Comparison of ENCODE assay signal across 8 cellular contexts in genomic region chr1:9690440-9691107, GRCh38. TPM values are rescaled to one million over a fixed set of nuclear protein-coding genes. Genes with fewer than 3 reads are reported as not detected.
A peak's percentile ranks its signal among the peaks of the same experiment; 100 is the strongest.
DNase-seq lines count a peak whose midpoint lies in the region; TF ChIP-seq lines count a peak whose summit lies in the region.

No MANE protein-coding gene starts in this region.

- H2AFZ ChIP-seq in H9 (ENCODE audit: low read length): no peak overlapping the region

- no peak overlapping the region for H3K56ac ChIP-seq in H9 (ENCODE audit: insufficient read length, low read depth, low read length)

- no peak overlapping the region for H4K8ac ChIP-seq in H9 (replicated peaks; ENCODE audit: insufficient read length, low read depth, low read length)

- H3K36me3 Mint-ChIP-seq in H9 (ENCODE audit: insufficient read depth in 1 of 3, low read depth in 3 of 3) (no peaks in the 10 kb centered on the region; a peak in 2 of 7 replicates), glutamatergic neuron (ENCODE audit: unreplicated experiment) (no peaks in the 10 kb centered on the region)
- peaks cover 33% of the 10 kb centered on the region for H3K36me3 Mint-ChIP-seq in activated T-helper 1 cell treated with anti-CD3 and anti-CD28 coated beads, Interleukin-12 subunit alpha, Interleukin-12 subunit beta, Interleukin-2, Interleukin-4 antibody, amounts not matched to agents 30 ng/mL and 10 ng/mL and 1 ng/mL, durations not matched to agents 14 hours and 24 hours and 36 hours (ENCODE audit: low read depth)

- H3T11ph ChIP-seq in H9 (ENCODE audit: low read length): no peak overlapping the region

- no peak overlapping the region for H4K5ac ChIP-seq in H9 (ENCODE audit: insufficient read length, low read depth, low read length)

- no CpG with 5 or more reads among the region's 14 CpGs for WGBS in H9 (ENCODE audit: extremely low coverage, insufficient read length, low lambda C conversion rate)

- H2BK20ac ChIP-seq in H9 (ENCODE audit: low read depth, low read length, poor library complexity, severe bottlenecking): no peak overlapping the region

- intact Hi-C loops in activated T-helper 1 cell treated with anti-CD3 and anti-CD28 coated beads, Interleukin-12 subunit alpha, Interleukin-12 subunit beta, Interleukin-2, Interleukin-4 antibody, amounts not matched to agents 30 ng/mL and 10 ng/mL and 1 ng/mL, durations not matched to agents 14 hours and 24 hours and 36 hours (cut with micrococcal nuclease): no loop called here

- no peak overlapping the region for H3K9ac ChIP-seq in H9 (ENCODE audit: extremely low read depth, insufficient read length, low read length)

- H3K4me1 Mint-ChIP-seq in H9 (peaks cover 33 to 39% of the 10 kb centered on the region in 2 experiments), glutamatergic neuron (ENCODE audit: low read depth, unreplicated experiment) (peaks cover 10% of the 10 kb centered on the region)
- peaks cover 61% of the 10 kb centered on the region for H3K4me1 Mint-ChIP-seq in activated T-helper 1 cell treated with anti-CD3 and anti-CD28 coated beads, Interleukin-12 subunit alpha, Interleukin-12 subunit beta, Interleukin-2, Interleukin-4 antibody, amounts not matched to agents 30 ng/mL and 10 ng/mL and 1 ng/mL, durations not matched to agents 14 hours and 24 hours and 36 hours (ENCODE audit: low read depth)

- no peak overlapping the region for H2BK15ac ChIP-seq in H9 (ENCODE audit: low read depth, low read length)

- peaks cover 32% of the 10 kb centered on the region for H3K23me2 ChIP-seq in H9 (ENCODE audit: insufficient read length, low read depth, low read length, poor library complexity, severe bottlenecking)

- H3K4ac ChIP-seq in H9 (ENCODE audit: low read depth, low read length): no peak overlapping the region

- no peak overlapping the region for H2BK120ac ChIP-seq in H9 (ENCODE audit: low read depth, low read length, poor library complexity, severe bottlenecking)

- H3K4me3 ChIP-seq in skeletal muscle cell (ENCODE audit: low read depth, low read length): peak overlapping the region; percentile 61

- H3K79me1 ChIP-seq in H9 (ENCODE audit: insufficient read depth, low read depth, low read length, poor library complexity, severe bottlenecking): no peaks in the 10 kb centered on the region

- peaks cover 9% of the 10 kb centered on the region; the same call in 1 of the 2 replicates for H3K27me3 ChIP-seq in H9 (ENCODE audit: insufficient read depth, low read length)

- peaks cover 3% of the 10 kb centered on the region; the same call in 1 of the 2 replicates for H3K4me1 ChIP-seq in H9 (ENCODE audit: insufficient read depth, low read length)

- H4K91ac ChIP-seq in H9 (ENCODE audit: insufficient read length, low read depth, low read length): no peak overlapping the region

- no peak overlapping the region for H3K27ac ChIP-seq in H9 (ENCODE audit: insufficient read length, low read depth, low read length)

- DNase-seq in H9: no peak
- DNase-seq in activated T-helper 1 cell treated with anti-CD3 and anti-CD28 coated beads, Interleukin-12 subunit alpha, Interleukin-12 subunit beta, Interleukin-2, Interleukin-4 antibody, amounts not matched to agents 30 ng/mL and 10 ng/mL and 1 ng/mL, durations not matched to agents 14 hours and 24 hours and 36 hours (ENCODE audit: low spot score): no peak
- peak; percentile 24 for DNase-seq in glutamatergic neuron
- DNase-seq in skeletal muscle cell (ENCODE audit: low read depth): no peak
- DNase-seq in stimulated activated CD4-positive, alpha-beta T cell treated with anti-CD3 and anti-CD28 coated beads, Interleukin-2, amount 100 ng/mL, for 24 hours: no peak
- DNase-seq in anterior cingulate cortex (lab: John Stamatoyannopoulos, UW): no peak
- no peak for DNase-seq in cerebellum (ENCODE audit: low spot score)
- DNase-seq in HPDE6-E6E7 (ENCODE audit: extremely low spot score): no peak

- no peaks in the 10 kb centered on the region for H3K9me3 ChIP-seq in H9 (ENCODE audit: control insufficient read depth, low read depth, low read length)

- H3K9me3 Mint-ChIP-seq in H9: no peaks in the 10 kb centered on the region
- no peaks in the 10 kb centered on the region for H3K9me3 Mint-ChIP-seq in activated T-helper 1 cell treated with anti-CD3 and anti-CD28 coated beads, Interleukin-12 subunit alpha, Interleukin-12 subunit beta, Interleukin-2, Interleukin-4 antibody, amounts not matched to agents 30 ng/mL and 10 ng/mL and 1 ng/mL, durations not matched to agents 14 hours and 24 hours and 36 hours
- H3K9me3 Mint-ChIP-seq in glutamatergic neuron (ENCODE audit: unreplicated experiment): peaks cover 5% of the 10 kb centered on the region

- no peak overlapping the region for H2BK5ac ChIP-seq in H9 (ENCODE audit: insufficient read length, low read length)

- TF ChIP-seq CTCF in H9 (conservative IDR thresholded peaks at IDR 0.05): no peak
- TF ChIP-seq CTCF in glutamatergic neuron (IDR thresholded peaks at IDR 0.05; ENCODE audit: partially characterized antibody, unreplicated experiment): no peak

- H3K4me2 ChIP-seq in H9 (ENCODE audit: insufficient read depth, insufficient read length, low read length): peak overlapping the region; percentile 61

- no peak overlapping the region for H3K23ac ChIP-seq in H9 (ENCODE audit: insufficient read length, low read depth, low read length)

- no peaks in the 10 kb centered on the region for H3K79me2 ChIP-seq in H9 (ENCODE audit: insufficient read depth, low read length)

- no peak overlapping the region for H3K18ac ChIP-seq in H9 (ENCODE audit: insufficient read length, low read depth, low read length)

- no peak overlapping the region for H2BK12ac ChIP-seq in H9 (ENCODE audit: insufficient read length, low read depth, low read length)

- H3K4me3 Mint-ChIP-seq in H9 (peak overlapping the region; percentile 80 to 83), glutamatergic neuron (ENCODE audit: unreplicated experiment) (peak overlapping the region; percentile 92)
- H3K4me3 Mint-ChIP-seq in activated T-helper 1 cell treated with anti-CD3 and anti-CD28 coated beads, Interleukin-12 subunit alpha, Interleukin-12 subunit beta, Interleukin-2, Interleukin-4 antibody, amounts not matched to agents 30 ng/mL and 10 ng/mL and 1 ng/mL, durations not matched to agents 14 hours and 24 hours and 36 hours: peak overlapping the region; percentile 91

- H4K20me1 ChIP-seq in H9 (ENCODE audit: control insufficient read depth, insufficient read depth, insufficient read length): no peaks in the 10 kb centered on the region

- H3K27me3 Mint-ChIP-seq in H9 (ENCODE audit: low read depth) (peaks cover 37% of the 10 kb centered on the region), glutamatergic neuron (ENCODE audit: unreplicated experiment) (peaks cover 11% of the 10 kb centered on the region)
- H3K27me3 Mint-ChIP-seq in activated T-helper 1 cell treated with anti-CD3 and anti-CD28 coated beads, Interleukin-12 subunit alpha, Interleukin-12 subunit beta, Interleukin-2, Interleukin-4 antibody, amounts not matched to agents 30 ng/mL and 10 ng/mL and 1 ng/mL, durations not matched to agents 14 hours and 24 hours and 36 hours (ENCODE audit: insufficient read depth): no peaks in the 10 kb centered on the region

- H2AK5ac ChIP-seq in H9 (ENCODE audit: insufficient read length, low read length): no peak overlapping the region

- H3K14ac ChIP-seq in H9 (ENCODE audit: insufficient read depth, low read length): no peak overlapping the region

- H3K27ac Mint-ChIP-seq in H9 (peak overlapping the region in 1 of 3 experiments; percentile 53; a peak in 1 of 7 replicates), glutamatergic neuron (ENCODE audit: unreplicated experiment) (peak overlapping the region; percentile 75)
- H3K27ac Mint-ChIP-seq in activated T-helper 1 cell treated with anti-CD3 and anti-CD28 coated beads, Interleukin-12 subunit alpha, Interleukin-12 subunit beta, Interleukin-2, Interleukin-4 antibody, amounts not matched to agents 30 ng/mL and 10 ng/mL and 1 ng/mL, durations not matched to agents 14 hours and 24 hours and 36 hours: peak overlapping the region; percentile 93

RNA-seq across cellular contexts. Expression of gene PIK3CD, which starts 39.0 kb away (rescaled TPM):
- total RNA-seq in H9 (2021) (10.0 and 10.6 TPM in 2 replicates), glutamatergic neuron (ENCODE audit: unreplicated experiment) (39.4 TPM), cerebellum (5.2 TPM)
- 287 and 291 TPM in 2 replicates for total RNA-seq in activated T-helper 1 cell treated with anti-CD3 and anti-CD28 coated beads, Interleukin-12 subunit alpha, Interleukin-12 subunit beta, Interleukin-2, Interleukin-4 antibody, amounts not matched to agents 30 ng/mL and 10 ng/mL and 1 ng/mL, durations not matched to agents 14 hours and 24 hours and 36 hours
